ENCODE assay signal across 15 cellular contexts in genomic region chr7:132687981-132688383, GRCh38.
"Had no signal": no experiment of that assay in that cellular context is flagged by ENCODE, and none has a peak within 500 bp of the region (broad histone marks: within the 10 kb centered on the region; RNA-seq: fewer than 3 reads in every experiment).

No MANE protein-coding gene starts in this region.

- H3K27ac ChIP-seq: heart left ventricle, left ventricle myocardium inferior, neutrophil, parathyroid adenoma, thyroid gland had no signal

- H3K4me3 Mint-ChIP-seq: activated CD4-positive, alpha-beta memory T cell treated with anti-CD3 and anti-CD28 coated beads for 36 hours; activated CD8-positive, alpha-beta memory T cell treated with anti-CD3 and anti-CD28 coated beads, Interleukin-2, amount 10 ng/mL, durations not matched to agents 7 days and 5 days; activated naive CD4-positive, alpha-beta T cell treated with anti-CD3 and anti-CD28 coated beads, Interleukin-2, amount 10 ng/mL, durations not matched to agents 7 days and 5 days; naive thymus-derived CD4-positive, alpha-beta T cell; stimulated activated naive B cell treated with anti-CD40 and anti-IgM and Interleukin-4, amounts not matched to agents 10 μg/mL and 1 μg/mL and 100 μg/mL, for 72 hours had no signal

- H3K27me3 Mint-ChIP-seq: activated CD4-positive, alpha-beta memory T cell treated with anti-CD3 and anti-CD28 coated beads for 36 hours had no signal

- H3K36me3 ChIP-seq: heart left ventricle, left ventricle myocardium inferior, neutrophil, thyroid gland had no signal

- H3K9me3 ChIP-seq: mucosa of descending colon, neutrophil, thyroid gland had no signal

- H3K4me1 ChIP-seq: heart left ventricle, left ventricle myocardium inferior, parathyroid adenoma, thyroid gland had no signal

- H3K4me3 ChIP-seq: heart left ventricle, left ventricle myocardium inferior, mucosa of descending colon, thyroid gland had no signal

- H3K36me3 Mint-ChIP-seq: activated CD4-positive, alpha-beta memory T cell treated with anti-CD3 and anti-CD28 coated beads for 36 hours; activated CD8-positive, alpha-beta memory T cell treated with anti-CD3 and anti-CD28 coated beads, Interleukin-2, amount 10 ng/mL, durations not matched to agents 7 days and 5 days; activated naive CD4-positive, alpha-beta T cell treated with anti-CD3 and anti-CD28 coated beads, Interleukin-2, amount 10 ng/mL, durations not matched to agents 7 days and 5 days; naive thymus-derived CD4-positive, alpha-beta T cell; stimulated activated naive B cell treated with anti-CD40 and anti-IgM and Interleukin-4, amounts not matched to agents 10 μg/mL and 1 μg/mL and 100 μg/mL, for 72 hours had no signal

- DNase-seq: activated CD4-positive, alpha-beta memory T cell treated with anti-CD3 and anti-CD28 coated beads for 36 hours; activated CD8-positive, alpha-beta memory T cell treated with anti-CD3 and anti-CD28 coated beads, Interleukin-2, amount 10 ng/mL, durations not matched to agents 7 days and 5 days; activated naive CD4-positive, alpha-beta T cell treated with anti-CD3 and anti-CD28 coated beads, Interleukin-2, amount 10 ng/mL, durations not matched to agents 7 days and 5 days; activated T-cell treated with anti-CD3 and anti-CD28 coated beads, Interleukin-2, amount 50 U/mL, for 1 hour; dermis blood vessel endothelial cell; heart left ventricle; left ventricle myocardium inferior; mucosa of descending colon; naive thymus-derived CD4-positive, alpha-beta T cell; stimulated activated CD4-positive, alpha-beta T cell treated with anti-CD3 and anti-CD28 coated beads, Interleukin-2, amount 100 ng/mL, for 48 hours; stimulated activated naive B cell treated with anti-CD40 and anti-IgM and Interleukin-4, amounts not matched to agents 10 μg/mL and 1 μg/mL and 100 μg/mL, for 72 hours; T-helper 9 cell; thyroid gland had no signal

- H3K9me3 Mint-ChIP-seq: activated CD4-positive, alpha-beta memory T cell treated with anti-CD3 and anti-CD28 coated beads for 36 hours; activated naive CD4-positive, alpha-beta T cell treated with anti-CD3 and anti-CD28 coated beads, Interleukin-2, amount 10 ng/mL, durations not matched to agents 7 days and 5 days had no signal

- ATAC-seq: activated CD8-positive, alpha-beta memory T cell treated with anti-CD3 and anti-CD28 coated beads, Interleukin-2, amount 10 ng/mL, durations not matched to agents 7 days and 5 days; heart left ventricle; mucosa of descending colon; naive thymus-derived CD4-positive, alpha-beta T cell had no signal

- H3K4me1 Mint-ChIP-seq: activated CD8-positive, alpha-beta memory T cell treated with anti-CD3 and anti-CD28 coated beads, Interleukin-2, amount 10 ng/mL, durations not matched to agents 7 days and 5 days; activated naive CD4-positive, alpha-beta T cell treated with anti-CD3 and anti-CD28 coated beads, Interleukin-2, amount 10 ng/mL, durations not matched to agents 7 days and 5 days; naive thymus-derived CD4-positive, alpha-beta T cell; stimulated activated naive B cell treated with anti-CD40 and anti-IgM and Interleukin-4, amounts not matched to agents 10 μg/mL and 1 μg/mL and 100 μg/mL, for 72 hours had no signal

- H3K27ac Mint-ChIP-seq: activated CD4-positive, alpha-beta memory T cell treated with anti-CD3 and anti-CD28 coated beads for 36 hours; activated CD8-positive, alpha-beta memory T cell treated with anti-CD3 and anti-CD28 coated beads, Interleukin-2, amount 10 ng/mL, durations not matched to agents 7 days and 5 days; activated naive CD4-positive, alpha-beta T cell treated with anti-CD3 and anti-CD28 coated beads, Interleukin-2, amount 10 ng/mL, durations not matched to agents 7 days and 5 days; naive thymus-derived CD4-positive, alpha-beta T cell; stimulated activated naive B cell treated with anti-CD40 and anti-IgM and Interleukin-4, amounts not matched to agents 10 μg/mL and 1 μg/mL and 100 μg/mL, for 72 hours had no signal

- H3K27me3 ChIP-seq: heart left ventricle, neutrophil, thyroid gland had no signal

- H3K9ac ChIP-seq: parathyroid adenoma had no signal
